Comparison of ENCODE assay signal across 4 cellular contexts in genomic region chrX:153113851-153114250, GRCh38. TPM values are rescaled to one million over a fixed set of nuclear protein-coding genes. Genes with fewer than 3 reads are reported as not detected.
"Had no signal": no experiment of that assay in that cellular context is flagged by ENCODE, and none has a peak within 500 bp of the region (broad histone marks: within the 10 kb centered on the region; RNA-seq: fewer than 3 reads in every experiment).

No MANE protein-coding gene starts in this region.

RNA-seq across cellular contexts. Expression of gene PNMA6A, which starts 41.6 kb away (rescaled TPM):
- total RNA-seq: LHCN-M2, M059J, MCF 10A had no signal

RNA-seq across cellular contexts. Expression of gene PNMA3, which starts 57.6 kb away (rescaled TPM):
- total RNA-seq: LHCN-M2, M059J, MCF 10A, NCI-H460 had no signal
